Comparison of ENCODE assay signal across 1 cellular context in genomic region chr19:33375156-33375744, GRCh38.
TF ChIP-seq lines count a peak whose summit lies in the region.

No MANE protein-coding gene starts in this region.

TF ChIP-seq in H1, 55 proteins besides CTCF, POLR2A, EP300 and RAD21 (continued from another document):
- TF ChIP-seq SP4 (IDR thresholded peaks at IDR 0.05; ENCODE audit: low read length) (no peak), KDM5A (IDR thresholded peaks at IDR 0.05; ENCODE audit: low read length) (no peak), TCF12 (IDR thresholded peaks at IDR 0.05; ENCODE audit: low read depth, low read length) (no peak), SIX5 (IDR thresholded peaks at IDR 0.05; ENCODE audit: low read depth, low read length) (no peak), KDM1A (IDR thresholded peaks at IDR 0.05; ENCODE audit: borderline replicate concordance, low read length) (no peak), SIRT6 (IDR thresholded peaks at IDR 0.05; ENCODE audit: low read length) (no peak), SRF (IDR thresholded peaks at IDR 0.05; ENCODE audit: low read depth, low read length) (no peak), E2F6 (IDR thresholded peaks at IDR 0.05) (no peak), BACH1 (IDR thresholded peaks at IDR 0.05; ENCODE audit: low read length) (no peak), MAFK (IDR thresholded peaks at IDR 0.05; ENCODE audit: low read depth, low read length) (no peak), JUND (IDR thresholded peaks at IDR 0.05; ENCODE audit: low read length) (no peak), FOSL1 (IDR thresholded peaks at IDR 0.05; ENCODE audit: insufficient read depth, low read depth, low read length) (no peak), KDM4A (IDR thresholded peaks at IDR 0.05; ENCODE audit: low read depth, low read length, severe bottlenecking) (no peak), SIN3A (conservative IDR thresholded peaks at IDR 0.05 in 1 of 2, IDR thresholded peaks at IDR 0.05 in 1 of 2; ENCODE audit: low read depth in 1 of 2, low read length in 2 of 2) (no peak), CREB1 (IDR thresholded peaks at IDR 0.05) (no peak)
